ENCODE assay signal across 7 cellular contexts in genomic region chr18:14614485-14614884, GRCh38.
DNase-seq lines count a peak whose midpoint lies in the region; ATAC-seq, FAIRE-seq and TF ChIP-seq lines count a peak whose summit lies in the region.
"Not testable (repeated sequence)": the region's sequence is repeated elsewhere in the genome, so short reads cannot be mapped to it uniquely, and the experiment has no call there.

No MANE protein-coding gene starts in this region.

- not testable (repeated sequence) for H3K36me3 ChIP-seq in small intestine (ENCODE audit: control insufficient read depth in 2 of 2, insufficient read depth in 2 of 2, low read length in 2 of 2)

- not testable (repeated sequence) for H3K9me3 ChIP-seq in small intestine (ENCODE audit: control insufficient read depth, low read depth)

- not testable (repeated sequence) for TF ChIP-seq POLR2A in H54 (IDR thresholded peaks at IDR 0.05; ENCODE audit: low read depth, low read length)

- TF ChIP-seq CTCF in natural killer cell (IDR thresholded peaks at IDR 0.05) = not testable (repeated sequence)

- H3K9me3 Mint-ChIP-seq in natural killer cell = not testable (repeated sequence)

- WGBS in small intestine, 3 donors = 70 to 79% (median 75%) methylated on average over 2 to 3 of the region's 4 CpGs

- not testable (repeated sequence) for H3K27me3 ChIP-seq in small intestine (ENCODE audit: control insufficient read depth in 2 of 2, insufficient read depth in 2 of 2, low read length in 2 of 2)

- peaks cover 13 to 14% of the 10 kb centered on the region in 2 donors for H3K4me1 Mint-ChIP-seq in natural killer cell

- not testable (repeated sequence) for H3K4me1 ChIP-seq in small intestine (ENCODE audit: control insufficient read depth in 2 of 2, insufficient read depth in 1 of 2, low read depth in 1 of 2, low read length in 1 of 2)

- intact Hi-C loops in natural killer cell (cut with micrococcal nuclease) = not testable (repeated sequence)

- H3K27ac ChIP-seq in small intestine (ENCODE audit: low read depth in 1 of 2, low read length in 1 of 2) = not testable (repeated sequence)

- H3K27me3 Mint-ChIP-seq in natural killer cell (ENCODE audit: low read depth in 2 of 2) = not testable (repeated sequence)

- H3K4me3 ChIP-seq in small intestine (ENCODE audit: low read depth in 1 of 2, low read length in 2 of 2) = not testable (repeated sequence)

- H3K27ac Mint-ChIP-seq in natural killer cell = not testable (repeated sequence)

- H3K36me3 Mint-ChIP-seq in natural killer cell = not testable (repeated sequence)

- not testable (repeated sequence) for DNase-seq in H54 (ENCODE audit: insufficient read length, low spot score); HTR-8/SVneo (ENCODE audit: insufficient read length, low spot score); natural killer cell; small intestine; urothelium cell line (ENCODE audit: low spot score)

- ATAC-seq in natural killer cell = peak; percentile 56 to 68 (median 59)

- FAIRE-seq in H54 (lab: Jason Lieb, UNC) (peak; percentile 11), HTR-8/SVneo (lab: Jason Lieb, UNC) (peak; percentile 76), colon (lab: Jason Lieb, UNC) (peak; percentile 72), islet of Langerhans (lab: Jason Lieb, UNC) (peak; percentile 24), small intestine (lab: Jason Lieb, UNC) (peak; percentile 30), urothelium cell line (lab: Jason Lieb, UNC) (peak; percentile 55)

- not testable (repeated sequence) for H3K4me3 Mint-ChIP-seq in natural killer cell
